In genomic region chr17:50056217-50056960, GRCh38 we compare ENCODE assay signal across 8 cellular contexts. TPM values are rescaled to one million over a fixed set of nuclear protein-coding genes. Genes with fewer than 3 reads are reported as not detected.
A peak's percentile ranks its signal among the peaks of the same experiment; 100 is the strongest.
DNase-seq lines count a peak whose midpoint lies in the region; ATAC-seq and TF ChIP-seq lines count a peak whose summit lies in the region.

No MANE protein-coding gene starts in this region.

- H3K4me1 ChIP-seq in iPS-15b (ENCODE audit: control insufficient read depth, insufficient read depth, low read length), result peaks cover 14% of the 10 kb centered on the region

- no peaks in the 10 kb centered on the region for H3K9me3 ChIP-seq in iPS-15b (ENCODE audit: control insufficient read depth, insufficient read depth, low read length)

- no peaks in the 10 kb centered on the region for H3K36me3 ChIP-seq in iPS-15b (ENCODE audit: control insufficient read depth, insufficient read depth, low read length)

- peak; percentile 68 for TF ChIP-seq CTCF in LNCAP (IDR thresholded peaks at IDR 0.05)

- H3K27me3 ChIP-seq in iPS-15b (ENCODE audit: control insufficient read depth, insufficient read depth, low read length), result peaks cover 13% of the 10 kb centered on the region

- H3K4me3 ChIP-seq in iPS-15b (ENCODE audit: low read depth, low read length) (peak overlapping the region; percentile 87), skin epidermis (peak overlapping the region; percentile 62 to 88 (median 78))

- peak overlapping the region; percentile 29 for H3K27ac ChIP-seq in angular gyrus (ENCODE audit: low read depth, low read length)
- peak overlapping the region; percentile 52 to 94 (median 84) for H3K27ac ChIP-seq in skin epidermis

- ATAC-seq in GM18867 (IDR thresholded peaks at IDR 0.05; ENCODE audit: unreplicated experiment) (peak; percentile 58), GM21360 (IDR thresholded peaks at IDR 0.05; ENCODE audit: unreplicated experiment) (no peak)

- peak; percentile 67 for DNase-seq in A172 (ENCODE audit: low spot score)
- peak; percentile 84 for DNase-seq in SW480 (ENCODE audit: low spot score)

- no peak overlapping the region for H3K9ac ChIP-seq in iPS-15b (ENCODE audit: low read depth, low read length)

RNA-seq across cellular contexts. Expression of gene ITGA3, which starts 0.5 kb away (rescaled TPM):
- 839 and 951 TPM in 2 replicates for total RNA-seq in A172 (2014; rRNA removed; shearing (Covaris generic))

RNA-seq across cellular contexts. Expression of gene PDK2, which starts 38.8 kb away (rescaled TPM):
- 13.7 and 13.9 TPM in 2 replicates for total RNA-seq in A172 (2014; rRNA removed; shearing (Covaris generic))
